ENCODE assay signal across 19 cellular contexts in genomic region chr2:46667945-46668344, GRCh38.
"Had no signal": no experiment of that assay in that cellular context is flagged by ENCODE, and none has a peak within 500 bp of the region (broad histone marks: within the 10 kb centered on the region; RNA-seq: fewer than 3 reads in every experiment).

No MANE protein-coding gene starts in this region.

- H3K4me1 Mint-ChIP-seq: natural killer cell; neural crest cell; stimulated activated memory B cell treated with anti-CD40 and anti-IgM and Interleukin-4, amounts not matched to agents 10 μg/mL and 1 μg/mL and 100 μg/mL, for 72 hours had no signal

- H3K27ac Mint-ChIP-seq: dendritic cell treated with granulocyte-macrophage colony-stimulating factor and Interleukin-4, amounts not matched to agents 40 ng/mL and 50 ng/mL, for 4 days; natural killer cell; stimulated activated memory B cell treated with anti-CD40 and anti-IgM and Interleukin-4, amounts not matched to agents 10 μg/mL and 1 μg/mL and 100 μg/mL, for 72 hours had no signal

- H3K4me3 Mint-ChIP-seq: dendritic cell treated with granulocyte-macrophage colony-stimulating factor and Interleukin-4, amounts not matched to agents 40 ng/mL and 50 ng/mL, for 4 days; natural killer cell; neural crest cell; stimulated activated memory B cell treated with anti-CD40 and anti-IgM and Interleukin-4, amounts not matched to agents 10 μg/mL and 1 μg/mL and 100 μg/mL, for 72 hours had no signal

- H3K9me3 Mint-ChIP-seq: dendritic cell treated with granulocyte-macrophage colony-stimulating factor and Interleukin-4, amounts not matched to agents 40 ng/mL and 50 ng/mL, for 4 days; natural killer cell; neural crest cell; stimulated activated memory B cell treated with anti-CD40 and anti-IgM and Interleukin-4, amounts not matched to agents 10 μg/mL and 1 μg/mL and 100 μg/mL, for 72 hours had no signal

- DNase-seq: colonic mucosa; effector memory CD4-positive, alpha-beta T cell; head of caudate nucleus; left ventricle myocardium superior; lower lobe of right lung; natural killer cell; pancreas; right cardiac atrium; spleen; stimulated activated CD4-positive, alpha-beta T cell treated with anti-CD3 and anti-CD28 coated beads, Interleukin-4, amount 100 ng/mL, for 4 hours; stimulated activated naive CD8-positive, alpha-beta T cell treated with anti-CD3 and anti-CD28 coated beads, Interleukin-15, Interleukin-2, amounts not matched to agents 100 U/mL and 50 U/mL, for 24 hours; trophoblast cell had no signal

- H3K36me3 ChIP-seq: colonic mucosa, lower lobe of right lung, neutrophil, pancreas, spleen, suprapubic skin, vagina had no signal

- H3K4me3 ChIP-seq: colonic mucosa, lower lobe of right lung, pancreas, skin epidermis, spleen, suprapubic skin, vagina had no signal

- H3K9me3 ChIP-seq: colonic mucosa, lower lobe of right lung, neutrophil, pancreas, spleen, suprapubic skin, vagina had no signal

- H3K36me3 Mint-ChIP-seq: natural killer cell; stimulated activated memory B cell treated with anti-CD40 and anti-IgM and Interleukin-4, amounts not matched to agents 10 μg/mL and 1 μg/mL and 100 μg/mL, for 72 hours had no signal

- H3K27ac ChIP-seq: colonic mucosa, lower lobe of right lung, neutrophil, pancreas, skin epidermis, spleen, suprapubic skin had no signal

- ATAC-seq: left ventricle myocardium superior; lower lobe of right lung; natural killer cell; pancreas; right cardiac atrium; stimulated activated memory B cell treated with anti-CD40 and anti-IgM and Interleukin-4, amounts not matched to agents 10 μg/mL and 1 μg/mL and 100 μg/mL, for 72 hours; stimulated activated naive CD8-positive, alpha-beta T cell treated with anti-CD3 and anti-CD28 coated beads, Interleukin-15, Interleukin-2, amounts not matched to agents 100 U/mL and 50 U/mL, for 24 hours had no signal

- H3K4me1 ChIP-seq: colonic mucosa, lower lobe of right lung, spleen had no signal

- H3K27me3 ChIP-seq: colonic mucosa, neutrophil, pancreas, suprapubic skin, vagina had no signal
